ENCODE assay signal across 15 cellular contexts in genomic region chr10:52474265-52474664, GRCh38.
DNase-seq lines count a peak whose midpoint lies in the region; ATAC-seq, FAIRE-seq and TF ChIP-seq lines count a peak whose summit lies in the region.
"Had no signal": no experiment of that assay in that cellular context is flagged by ENCODE, and none has a peak within 500 bp of the region (broad histone marks: within the 10 kb centered on the region; RNA-seq: fewer than 3 reads in every experiment).

No MANE protein-coding gene starts in this region.

- FAIRE-seq in H54 (lab: Jason Lieb, UNC) = peak; percentile 50

- DNase-seq in H54 (ENCODE audit: insufficient read length, low spot score) (no peak), germinal center (ENCODE audit: low spot score) (peak; percentile 42), DMS79 (lab: John Stamatoyannopoulos, UW) (no peak), NCI-H2171 (lab: John Stamatoyannopoulos, UW) (no peak), hepatic stellate cell (ENCODE audit: low spot score) (no peak), RPMI8226 (no peak)
- DNase-seq: ACHN; CD4-positive, alpha-beta memory T cell; H7; NCI-H1417; NCI-H2029; NCI-H510A treated with DMSO at 0.1 percent for 48 hours; T1000 had no signal

- ATAC-seq in GM18519 (IDR thresholded peaks at IDR 0.05; ENCODE audit: low FRiP score, unreplicated experiment) (peak; percentile 41), HG03175 (IDR thresholded peaks at IDR 0.05; ENCODE audit: unreplicated experiment) (peak; percentile 41)

- TF ChIP-seq POLR2A in H54 (IDR thresholded peaks at IDR 0.05; ENCODE audit: low read depth, low read length) = no peak
